ENCODE assay signal across 19 cellular contexts in the genomic region with DNA sequence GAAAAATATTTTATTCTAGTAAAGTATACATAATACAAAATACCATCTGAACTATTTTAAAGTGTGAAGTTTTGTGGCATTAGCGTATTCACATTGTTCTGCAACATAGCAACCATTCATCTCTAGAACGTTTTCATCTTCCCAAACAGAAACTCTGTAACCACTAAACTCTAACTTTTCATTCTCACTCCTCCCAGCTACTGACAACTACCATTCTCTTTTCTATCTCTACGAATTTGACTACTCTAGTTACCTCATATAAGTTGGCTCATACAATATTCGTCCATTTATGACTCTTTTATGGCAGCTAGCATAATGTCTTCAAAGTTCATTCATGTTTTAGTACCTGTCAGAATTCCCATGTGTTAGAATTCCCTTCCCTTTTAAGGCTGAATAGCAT.
DNase-seq lines count a peak whose midpoint lies in the region; ATAC-seq lines count a peak whose summit lies in the region.
"Had no signal": no experiment of that assay in that cellular context is flagged by ENCODE, and none has a peak within 500 bp of the region (broad histone marks: within the 10 kb centered on the region; RNA-seq: fewer than 3 reads in every experiment).

No MANE protein-coding gene starts in this region.

- no peak overlapping the region for H3K4me3 Mint-ChIP-seq in activated T-helper 17 cell treated with anti-CD3 and anti-CD28 coated beads, Interleukin-2, amount 50 U/mL, for 72 hours
- no peak overlapping the region for H3K4me3 Mint-ChIP-seq in effector memory CD8-positive, alpha-beta T cell
- H3K4me3 Mint-ChIP-seq: CD8-positive, alpha-beta T cell had no signal

- no peaks in the 10 kb centered on the region for H3K36me3 Mint-ChIP-seq in activated T-helper 17 cell treated with anti-CD3 and anti-CD28 coated beads, Interleukin-2, amount 50 U/mL, for 72 hours (ENCODE audit: low read depth)
- H3K36me3 Mint-ChIP-seq in effector memory CD8-positive, alpha-beta T cell (ENCODE audit: insufficient read depth) = no peaks in the 10 kb centered on the region
- H3K36me3 Mint-ChIP-seq: CD8-positive, alpha-beta T cell had no signal

- H3K9me3 Mint-ChIP-seq in activated T-helper 17 cell treated with anti-CD3 and anti-CD28 coated beads, Interleukin-2, amount 50 U/mL, for 72 hours = no peaks in the 10 kb centered on the region
- H3K9me3 Mint-ChIP-seq in effector memory CD8-positive, alpha-beta T cell = peaks cover 0 to 1% of the 10 kb centered on the region in 2 donors
- H3K9me3 Mint-ChIP-seq: CD8-positive, alpha-beta T cell had no signal

- no peak for DNase-seq in effector memory CD8-positive, alpha-beta T cell
- no peak for DNase-seq in NCI-H187 treated with DMSO at 0.1 percent for 48 hours (lab: John Stamatoyannopoulos, UW)
- DNase-seq: AML-193; C1 segment of cervical spinal cord; CD8-positive, alpha-beta T cell; GOT3; IMR-90; NCI-H1694; NCI-H446; NCI-H526 treated with DMSO at 0.1 percent for 48 hours; Right ventricle myocardium superior; T-helper 9 cell had no signal

- ATAC-seq in GM18858 (IDR thresholded peaks at IDR 0.05; ENCODE audit: unreplicated experiment) (peak; percentile 85), HG02870 (IDR thresholded peaks at IDR 0.05; ENCODE audit: unreplicated experiment) (peak; percentile 90), HG03378 (IDR thresholded peaks at IDR 0.05; ENCODE audit: unreplicated experiment) (peak; percentile 73), HG03457 (IDR thresholded peaks at IDR 0.05; ENCODE audit: unreplicated experiment) (no peak), GM19467 (IDR thresholded peaks at IDR 0.05; ENCODE audit: unreplicated experiment) (no peak)
- peak; percentile 24 for ATAC-seq in activated T-helper 17 cell treated with anti-CD3 and anti-CD28 coated beads, Interleukin-2, amount 50 U/mL, for 72 hours (replicated peaks)
- no peak for ATAC-seq in effector memory CD8-positive, alpha-beta T cell (replicated peaks)
- ATAC-seq: CD8-positive, alpha-beta T cell; HCT116 had no signal

- no peak overlapping the region for H3K27ac Mint-ChIP-seq in activated T-helper 17 cell treated with anti-CD3 and anti-CD28 coated beads, Interleukin-2, amount 50 U/mL, for 72 hours
- H3K27ac Mint-ChIP-seq in effector memory CD8-positive, alpha-beta T cell = no peak overlapping the region
- H3K27ac Mint-ChIP-seq: CD8-positive, alpha-beta T cell had no signal

- H3K27me3 Mint-ChIP-seq in activated T-helper 17 cell treated with anti-CD3 and anti-CD28 coated beads, Interleukin-2, amount 50 U/mL, for 72 hours = no peaks in the 10 kb centered on the region
- peaks cover 0 to 8% of the 10 kb centered on the region in 2 donors for H3K27me3 Mint-ChIP-seq in effector memory CD8-positive, alpha-beta T cell

- no peaks in the 10 kb centered on the region for H3K4me1 Mint-ChIP-seq in activated T-helper 17 cell treated with anti-CD3 and anti-CD28 coated beads, Interleukin-2, amount 50 U/mL, for 72 hours
- no peaks in the 10 kb centered on the region for H3K4me1 Mint-ChIP-seq in effector memory CD8-positive, alpha-beta T cell (ENCODE audit: low read depth in 2 of 2)

Comparison
In these comparisons a context has a peak if more than half of its experiments do, and no peak if none do; other contexts are left out.
1. ATAC-seq: peak in GM18858 (single experiment), HG02870 (single experiment), HG03378 (single experiment) and activated T-helper 17 cell treated with anti-CD3 and anti-CD28 coated beads, Interleukin-2, amount 50 U/mL, for 72 hours (single experiment); none in effector memory CD8-positive, alpha-beta T cell (single experiment), HG03457 (single experiment) and GM19467 (single experiment).